Comparison of ENCODE assay signal across 20 cellular contexts in genomic region chr6:118281291-118281690, GRCh38.
DNase-seq lines count a peak whose midpoint lies in the region; ATAC-seq, FAIRE-seq and TF ChIP-seq lines count a peak whose summit lies in the region.
"Had no signal": no experiment of that assay in that cellular context is flagged by ENCODE, and none has a peak within 500 bp of the region (broad histone marks: within the 10 kb centered on the region; RNA-seq: fewer than 3 reads in every experiment).

No MANE protein-coding gene starts in this region.

- H3K4me1 ChIP-seq in cardiac muscle cell (ENCODE audit: low read depth) (peaks cover 4% of the 10 kb centered on the region), right cardiac atrium (ENCODE audit: control insufficient read depth, insufficient read depth, low read length) (peaks cover 2% of the 10 kb centered on the region), H1 (replicated peaks in 1 of 4; ENCODE audit: control insufficient read depth in 3 of 4, insufficient read depth in 4 of 4, low read length in 3 of 4) (peaks cover 0 to 3% (median 1%) of the 10 kb centered on the region in 4 experiments; a peak in 2 of 7 replicates), mesendoderm (ENCODE audit: control insufficient read depth, low read depth, low read length) (no peaks in the 10 kb centered on the region)

- no peaks in the 10 kb centered on the region for H3K79me2 ChIP-seq in H1 (ENCODE audit: control insufficient read depth in 1 of 2, insufficient read depth in 2 of 2, low read length in 2 of 2)
- no peaks in the 10 kb centered on the region for H3K79me2 ChIP-seq in mesendoderm (ENCODE audit: control insufficient read depth, insufficient read depth, low read length)

- H2BK15ac ChIP-seq in H1 (ENCODE audit: low read length) (no peak overlapping the region), mesendoderm (replicated peaks; ENCODE audit: low read depth) (no peak overlapping the region)

- H3K4me2 ChIP-seq in H1 (ENCODE audit: insufficient read depth in 1 of 2, low read depth in 2 of 2, low read length in 2 of 2) = no peak overlapping the region
- no peak overlapping the region for H3K4me2 ChIP-seq in mesendoderm (ENCODE audit: low read length)
- H3K4me2 ChIP-seq: KMS-11 had no signal

- H3K79me1 ChIP-seq in H1 (ENCODE audit: low read depth, low read length) (no peaks in the 10 kb centered on the region), mesendoderm (ENCODE audit: low read length) (no peaks in the 10 kb centered on the region)

- H2BK20ac ChIP-seq in H1 (ENCODE audit: low read length) = no peak overlapping the region

- no peaks in the 10 kb centered on the region for H3K23me2 ChIP-seq in H1 (ENCODE audit: low read depth, low read length)

- no peaks in the 10 kb centered on the region for H4K20me1 ChIP-seq in H1 (replicated peaks in 1 of 2; ENCODE audit: control insufficient read depth in 1 of 2, insufficient read depth in 2 of 2, low read length in 2 of 2)

- H3K9me3 ChIP-seq in cardiac muscle cell (ENCODE audit: low read depth) = no peaks in the 10 kb centered on the region
- no peaks in the 10 kb centered on the region for H3K9me3 ChIP-seq in right cardiac atrium (ENCODE audit: control insufficient read depth, low read length)
- no peaks in the 10 kb centered on the region for H3K9me3 ChIP-seq in H1 (ENCODE audit: insufficient read depth in 2 of 2, low read depth in 1 of 2, low read length in 1 of 2)

- no peak for DNase-seq in cardiac muscle cell (ENCODE audit: low read depth in 1 of 2, low spot score in 1 of 2)
- DNase-seq in right cardiac atrium = no peak
- peak; percentile 58 to 71 for DNase-seq in NCI-H526 (lab: John Stamatoyannopoulos, UW)
- no peak for DNase-seq in H1 (ENCODE audit: low read depth in 1 of 2, low spot score in 2 of 2)
- peak; percentile 74 for DNase-seq in mesendoderm
- no peak for DNase-seq in NCI-H2171 treated with DMSO at 0.1 percent for 48 hours (lab: John Stamatoyannopoulos, UW)
- DNase-seq: 8988T, C1 segment of cervical spinal cord, DMS153, EL, MM.1S, NCI-H2029, NCI-H2227 treated with DMSO at 0.1 percent for 48 hours, NCI-H524 treated with DMSO at 0.1 percent for 48 hours, SHP77 treated with DMSO at 0.1 percent for 48 hours had no signal

- H3K36me3 ChIP-seq in cardiac muscle cell = no peaks in the 10 kb centered on the region
- H3K36me3 ChIP-seq in H1 (ENCODE audit: control insufficient read depth in 2 of 4, insufficient read depth in 4 of 4, low read length in 3 of 4) = no peaks in the 10 kb centered on the region
- no peaks in the 10 kb centered on the region for H3K36me3 ChIP-seq in mesendoderm (ENCODE audit: control insufficient read depth, insufficient read depth, low read length)

- H2BK5ac ChIP-seq in H1 (ENCODE audit: low read depth, low read length) (no peak overlapping the region), mesendoderm (ENCODE audit: low read length) (no peak overlapping the region)

- TF ChIP-seq RAD21 in H1 (IDR thresholded peaks at IDR 0.05 in 1 of 2, conservative IDR thresholded peaks at IDR 0.05 in 1 of 2; ENCODE audit: low read depth in 2 of 2, low read length in 2 of 2) = peak in 1 of 2 experiments; percentile 14; a peak in 1 of 4 replicates

- no peak for TF ChIP-seq POLR2A in H1 (IDR thresholded peaks at IDR 0.05; ENCODE audit: control extremely low read depth in 1 of 2, low read depth in 2 of 2, low read length in 2 of 2)

- FAIRE-seq in H1 (lab: Jason Lieb, UNC) = peak; percentile 70
- FAIRE-seq: RCC 7860 had no signal

- peak overlapping the region; percentile 46; the same call in 1 of the 2 replicates for H2AFZ ChIP-seq in H1 (ENCODE audit: low read length)

- no peaks in the 10 kb centered on the region for H3K27me3 ChIP-seq in cardiac muscle cell
- H3K27me3 ChIP-seq in right cardiac atrium (ENCODE audit: control insufficient read depth, insufficient read depth) = no peaks in the 10 kb centered on the region
- no peaks in the 10 kb centered on the region for H3K27me3 ChIP-seq in H1 (replicated peaks in 1 of 4; ENCODE audit: control insufficient read depth in 3 of 4, extremely low read depth in 1 of 4, insufficient read depth in 3 of 4, low read length in 3 of 4)
- H3K27me3 ChIP-seq in mesendoderm (ENCODE audit: insufficient read depth, low read length, poor library complexity) = no peaks in the 10 kb centered on the region

- H4K8ac ChIP-seq in H1 (ENCODE audit: extremely low read depth, insufficient read depth, low read length) (no peak overlapping the region), mesendoderm (ENCODE audit: low read depth, low read length) (no peak overlapping the region)

- H4K5ac ChIP-seq in H1 (ENCODE audit: insufficient read length, low read depth, low read length) = no peak overlapping the region
- H4K5ac ChIP-seq in mesendoderm (ENCODE audit: low read length) = no peak overlapping the region

- no peak for TF ChIP-seq EP300 in H1 (IDR thresholded peaks at IDR 0.05; ENCODE audit: borderline replicate concordance in 1 of 2, low read depth in 2 of 2, low read length in 2 of 2)

- H3K9ac ChIP-seq in H1 (replicated peaks in 1 of 4; ENCODE audit: extremely low read depth in 1 of 4, low read depth in 3 of 4, low read length in 3 of 4) (no peak overlapping the region), mesendoderm (ENCODE audit: low read length) (no peak overlapping the region)
- H3K9ac ChIP-seq: KMS-11 had no signal

- H3K23ac ChIP-seq in H1 (ENCODE audit: insufficient read length) (no peak overlapping the region), mesendoderm (ENCODE audit: low read length) (no peak overlapping the region)

- no peak overlapping the region for H4K91ac ChIP-seq in H1 (replicated peaks; ENCODE audit: insufficient read length, low read length)

- intact Hi-C loops in right cardiac atrium (cut with DNase I) = loop anchor here in 3 of 4 donors (5.0 to 10.0 kb wide), 5 partner anchors 234 to 494 kb away; no protein-coding TSS in a partner anchor

- POLR2A ChIA-PET in H1 (lab: Charles Lee; ENCODE audit: partially characterized antibody) = interaction anchor here (0.7 kb wide), 1 partner anchor 302 kb away, joined by 3 read pairs; no protein-coding TSS in a partner anchor

- H2BK120ac ChIP-seq in H1 (replicated peaks; ENCODE audit: low read depth, low read length) = no peak overlapping the region
- H2BK120ac ChIP-seq in mesendoderm (ENCODE audit: low read depth, low read length) = no peak overlapping the region

- CTCF ChIA-PET in H1 (lab: Charles Lee; ENCODE audit: partially characterized antibody) = interaction anchor here (0.9 to 6.5 kb wide), 9 partner anchors 17 to 440 kb away, joined by 3 to 52 read pairs (median 4); no protein-coding TSS in a partner anchor

- no peak overlapping the region for H3K18ac ChIP-seq in H1 (ENCODE audit: extremely low read depth, low read length)
- no peak overlapping the region for H3K18ac ChIP-seq in mesendoderm (ENCODE audit: low read length)

- no peak overlapping the region for H3K56ac ChIP-seq in H1 (replicated peaks; ENCODE audit: insufficient read length, low read depth, low read length)
- no peak overlapping the region for H3K56ac ChIP-seq in mesendoderm (ENCODE audit: low read length)

- no peak for ATAC-seq in right cardiac atrium
- no peak for ATAC-seq in esophagus mucosa
- ATAC-seq in GM21737 (IDR thresholded peaks at IDR 0.05; ENCODE audit: unreplicated experiment) = no peak

- H2AK5ac ChIP-seq in H1 (ENCODE audit: low read depth, low read length) (no peak overlapping the region), mesendoderm (ENCODE audit: low read length) (no peak overlapping the region)

- H2BK12ac ChIP-seq in H1 (ENCODE audit: low read depth, low read length) = no peak overlapping the region

- TF ChIP-seq CTCF in cardiac muscle cell (IDR thresholded peaks at IDR 0.05; ENCODE audit: low read depth, low read length) = peak; percentile 10
- TF ChIP-seq CTCF in H1 (IDR thresholded peaks at IDR 0.05; ENCODE audit: control extremely low read depth in 1 of 3, insufficient read depth in 1 of 3, low read depth in 1 of 3, low read length in 3 of 3) = peak in 2 of 3 experiments; percentile 26 to 28; a peak in 2 of 4 replicates

- H3K27ac ChIP-seq in cardiac muscle cell = no peak overlapping the region
- no peak overlapping the region for H3K27ac ChIP-seq in right cardiac atrium (ENCODE audit: low read length)
- H3K27ac ChIP-seq in H1 (ENCODE audit: low read depth, low read length) = no peak overlapping the region
- no peak overlapping the region for H3K27ac ChIP-seq in mesendoderm (ENCODE audit: low read depth, low read length)
- H3K27ac ChIP-seq: HL-60, KMS-11 had no signal

- no peak overlapping the region for H3K4me3 ChIP-seq in cardiac muscle cell
- H3K4me3 ChIP-seq in right cardiac atrium (ENCODE audit: low read length) = no peak overlapping the region
- H3K4me3 ChIP-seq in H1 (ENCODE audit: extremely low read depth in 1 of 4, insufficient read depth in 2 of 4, low read depth in 3 of 4, low read length in 4 of 4) = no peak overlapping the region
- no peak overlapping the region for H3K4me3 ChIP-seq in mesendoderm (ENCODE audit: low read length)

- no peak overlapping the region for H3K14ac ChIP-seq in H1 (ENCODE audit: insufficient read length)

- no peak overlapping the region for H3K4ac ChIP-seq in H1 (replicated peaks; ENCODE audit: insufficient read length, low read depth, low read length)
- H3K4ac ChIP-seq in mesendoderm (ENCODE audit: low read depth, low read length) = no peak overlapping the region

Comparison
In these comparisons a context has a peak if more than half of its experiments do, and no peak if none do; other contexts are left out.
1. DNase-seq: peak in NCI-H526 (2 of 2) and mesendoderm (single experiment); none in cardiac muscle cell (0 of 2), right cardiac atrium (0 of 3), H1 (0 of 2) and NCI-H2171 treated with DMSO at 0.1 percent for 48 hours (single experiment).